ENCODE assay signal across 6 cellular contexts in genomic region chr20:33440562-33440961, GRCh38. TPM values are rescaled to one million over a fixed set of nuclear protein-coding genes. Genes with fewer than 3 reads are reported as not detected.
A peak's percentile ranks its signal among the peaks of the same experiment; 100 is the strongest.
DNase-seq lines count a peak whose midpoint lies in the region; ATAC-seq and TF ChIP-seq lines count a peak whose summit lies in the region.
"Not testable (repeated sequence)": the region's sequence is repeated elsewhere in the genome, so short reads cannot be mapped to it uniquely, and the experiment has no call there.

No MANE protein-coding gene starts in this region.

- H3K27me3 ChIP-seq in Karpas-422 (ENCODE audit: low read length); ascending aorta; heart left ventricle; right cardiac atrium (ENCODE audit: control insufficient read depth, insufficient read depth); psoas muscle (ENCODE audit: insufficient read depth in 3 of 3, low read length in 2 of 3); thoracic aorta (replicated peaks; ENCODE audit: insufficient read depth): not testable (repeated sequence)

- peaks cover 36% of the 10 kb centered on the region for H3K79me2 ChIP-seq in Karpas-422 (ENCODE audit: low read length)

- not testable (repeated sequence) for ATAC-seq in heart left ventricle; right cardiac atrium; psoas muscle; thoracic aorta (ENCODE audit: insufficient number of reproducible peaks, low FRiP score, low read depth)

- H4K20me1 ChIP-seq in Karpas-422 (ENCODE audit: insufficient read depth, low read depth, low read length), result not testable (repeated sequence)

- H3K9me2 ChIP-seq in Karpas-422 (replicated peaks; ENCODE audit: insufficient read depth, low read length), result not testable (repeated sequence)

- H3K9ac ChIP-seq in Karpas-422 (ENCODE audit: low read length), result peak overlapping the region; percentile 88; the same call in 1 of the 2 replicates

- peak overlapping the region; percentile 95 for H3K4me2 ChIP-seq in Karpas-422 (ENCODE audit: low read depth, low read length, poor library complexity, severe bottlenecking)

- H2AFZ ChIP-seq in Karpas-422 (ENCODE audit: low read length), result not testable (repeated sequence)

- not testable (repeated sequence) for H3K4me3 ChIP-seq in Karpas-422 (ENCODE audit: low read length); ascending aorta; right cardiac atrium (ENCODE audit: low read length); thoracic aorta
- H3K4me3 ChIP-seq in heart left ventricle, result peak overlapping the region in 6 of 12 donors; percentile 0 to 29 (median 15)
- H3K4me3 ChIP-seq in psoas muscle, result peak overlapping the region; percentile 71

- H3K27ac ChIP-seq in Karpas-422 (ENCODE audit: low read length) (peak overlapping the region; percentile 51), ascending aorta (peak overlapping the region; percentile 85 to 91), heart left ventricle (peak overlapping the region; percentile 72 to 92 (median 86)), right cardiac atrium (ENCODE audit: low read length) (peak overlapping the region; percentile 83), psoas muscle (peak overlapping the region; percentile 90), thoracic aorta (peak overlapping the region; percentile 85 to 90)

- TF ChIP-seq POLR2A in heart left ventricle (IDR thresholded peaks at IDR 0.05), result not testable (repeated sequence)

- not testable (repeated sequence) for TF ChIP-seq CTCF in ascending aorta (IDR thresholded peaks at IDR 0.05); heart left ventricle (IDR thresholded peaks at IDR 0.05); psoas muscle (IDR thresholded peaks at IDR 0.05); thoracic aorta (IDR thresholded peaks at IDR 0.05)

- 59 to 82% (median 66%) methylated on average over 7 of the region's 7 CpGs for WGBS in heart left ventricle, 4 donors
- 74% methylated on average over 7 of the region's 7 CpGs for WGBS in right cardiac atrium
- WGBS in psoas muscle, 3 donors, result 77 to 90% (median 82%) methylated on average over 7 of the region's 7 CpGs

- H3K4me1 ChIP-seq in Karpas-422 (ENCODE audit: low read length), result peaks cover 56% of the 10 kb centered on the region
- H3K4me1 ChIP-seq in ascending aorta, result peaks cover 14 to 33% of the 10 kb centered on the region in 2 donors
- peaks cover 2 to 72% (median 30%) of the 10 kb centered on the region in 12 donors for H3K4me1 ChIP-seq in heart left ventricle
- H3K4me1 ChIP-seq in right cardiac atrium (ENCODE audit: control insufficient read depth, insufficient read depth, low read length), result not testable (repeated sequence)
- H3K4me1 ChIP-seq in psoas muscle, result peaks cover 35% of the 10 kb centered on the region
- peaks cover 24 to 48% of the 10 kb centered on the region in 2 donors for H3K4me1 ChIP-seq in thoracic aorta (ENCODE audit: control insufficient read depth in 1 of 2, low read depth in 2 of 2)

- DNase-seq in Karpas-422; ascending aorta (ENCODE audit: low spot score in 2 of 2); heart left ventricle; right cardiac atrium; psoas muscle; thoracic aorta (ENCODE audit: low spot score): not testable (repeated sequence)

- intact Hi-C loops in ascending aorta (cut with DNase I) (loop anchor here (5.0 to 10.0 kb wide), 4 partner anchors 38 to 674 kb away; partner anchors contain the start of genes ACTL10, CDK5RAP1 and EIF2S2), heart left ventricle (cut with DNase I) (loop anchor here in 2 of 10 donors (5.0 kb wide), 1 partner anchor 38 kb away; the partner anchor contains the start of gene CDK5RAP1 (in 2 of the 2)), right cardiac atrium (cut with DNase I) (loop anchor here in 1 of 4 donors (10.0 kb wide), 1 partner anchor 224 kb away; the partner anchor contains the start of genes ACTL10 and C20orf144), psoas muscle (cut with DNase I) (loop anchor here (5.0 kb wide), 1 partner anchor 38 kb away; the partner anchor contains the start of gene CDK5RAP1 (in 2 of the 2))

- not testable (repeated sequence) for H3K9me3 ChIP-seq in Karpas-422 (ENCODE audit: low read length); ascending aorta; heart left ventricle; right cardiac atrium (ENCODE audit: control insufficient read depth, low read length); psoas muscle; thoracic aorta

- H3K36me3 ChIP-seq in Karpas-422 (ENCODE audit: insufficient read depth, low read length) (peaks cover 10% of the 10 kb centered on the region), heart left ventricle (peaks cover 0 to 30% (median under 1%) of the 10 kb centered on the region in 9 donors), psoas muscle (ENCODE audit: insufficient read depth in 1 of 2, low read depth in 1 of 2) (peaks cover 0 to 23% of the 10 kb centered on the region in 2 donors)
- H3K36me3 ChIP-seq in ascending aorta, thoracic aorta: not testable (repeated sequence)

RNA-seq across cellular contexts. Expression of gene SNTA1, which starts 3.0 kb away (rescaled TPM):
- 51.4 and 85.6 TPM in 2 replicates for total RNA-seq in Karpas-422 (2014; rRNA removed; shearing (Covaris generic); ENCODE audit: low replicate concordance)
- 108 TPM for total RNA-seq in ascending aorta
- total RNA-seq in heart left ventricle, result 100 to 1,000 TPM; 122 to 318 (median 166) TPM
- polyA plus RNA-seq in heart left ventricle, result 100 to 1,000 TPM in 1 of 2 donors, 10 to 100 TPM in 1; 91.0 to 201 TPM
- 100 to 1,000 TPM; 160 to 207 (median 170) TPM for total RNA-seq in right cardiac atrium
- polyA plus RNA-seq in right cardiac atrium, result 221 TPM
- 100 to 1,000 TPM; 102 to 150 (median 129) TPM for total RNA-seq in psoas muscle
- 100 to 1,000 TPM in 2 of 3 donors, 10 to 100 TPM in 1; 36.6 to 196 (median 165) TPM for polyA plus RNA-seq in psoas muscle
- 100 to 1,000 TPM in 1 of 2 donors, 10 to 100 TPM in 1; 62.6 to 108 TPM for total RNA-seq in thoracic aorta

RNA-seq across cellular contexts. Expression of gene CDK5RAP1, which starts 39.2 kb away (rescaled TPM):
- total RNA-seq in Karpas-422 (2014; rRNA removed; shearing (Covaris generic); ENCODE audit: low replicate concordance), result 30.7 and 32.5 TPM in 2 replicates
- total RNA-seq in ascending aorta, result 42.8 TPM
- total RNA-seq in heart left ventricle, result 10 to 100 TPM; 17.6 to 24.3 (median 20.1) TPM
- 10 to 100 TPM; 30.6 to 34.9 TPM for polyA plus RNA-seq in heart left ventricle
- total RNA-seq in right cardiac atrium, result 10 to 100 TPM; 22.4 to 27.0 (median 24.6) TPM
- 26.0 TPM for polyA plus RNA-seq in right cardiac atrium
- 10 to 100 TPM; 14.7 to 28.4 (median 22.8) TPM for total RNA-seq in psoas muscle
- 10 to 100 TPM; 25.8 to 43.3 (median 26.2) TPM for polyA plus RNA-seq in psoas muscle
- 10 to 100 TPM; 26.2 to 26.3 TPM for total RNA-seq in thoracic aorta

RNA-seq across cellular contexts. Expression of gene CBFA2T2, which starts 49.3 kb away (rescaled TPM):
- total RNA-seq in Karpas-422 (2014; rRNA removed; shearing (Covaris generic); ENCODE audit: low replicate concordance), result 47.6 and 54.8 TPM in 2 replicates
- total RNA-seq in ascending aorta, result 22.4 TPM
- total RNA-seq in heart left ventricle, result 10 to 100 TPM in 5 of 9 donors, 1 to 10 TPM in 4; 7.4 to 15.0 (median 11.3) TPM
- 1 to 10 TPM; 4.6 to 6.5 TPM for polyA plus RNA-seq in heart left ventricle
- 10 to 100 TPM; 11.9 to 13.9 (median 12.8) TPM for total RNA-seq in right cardiac atrium
- 5.6 TPM for polyA plus RNA-seq in right cardiac atrium
- 1 to 10 TPM; 7.0 to 9.3 (median 7.7) TPM for total RNA-seq in psoas muscle
- 1 to 10 TPM; 3.8 to 6.6 (median 3.9) TPM for polyA plus RNA-seq in psoas muscle
- total RNA-seq in thoracic aorta, result 10 to 100 TPM; 14.8 to 18.0 TPM
